Comparison of ENCODE assay signal across 8 cellular contexts in the genomic region with DNA sequence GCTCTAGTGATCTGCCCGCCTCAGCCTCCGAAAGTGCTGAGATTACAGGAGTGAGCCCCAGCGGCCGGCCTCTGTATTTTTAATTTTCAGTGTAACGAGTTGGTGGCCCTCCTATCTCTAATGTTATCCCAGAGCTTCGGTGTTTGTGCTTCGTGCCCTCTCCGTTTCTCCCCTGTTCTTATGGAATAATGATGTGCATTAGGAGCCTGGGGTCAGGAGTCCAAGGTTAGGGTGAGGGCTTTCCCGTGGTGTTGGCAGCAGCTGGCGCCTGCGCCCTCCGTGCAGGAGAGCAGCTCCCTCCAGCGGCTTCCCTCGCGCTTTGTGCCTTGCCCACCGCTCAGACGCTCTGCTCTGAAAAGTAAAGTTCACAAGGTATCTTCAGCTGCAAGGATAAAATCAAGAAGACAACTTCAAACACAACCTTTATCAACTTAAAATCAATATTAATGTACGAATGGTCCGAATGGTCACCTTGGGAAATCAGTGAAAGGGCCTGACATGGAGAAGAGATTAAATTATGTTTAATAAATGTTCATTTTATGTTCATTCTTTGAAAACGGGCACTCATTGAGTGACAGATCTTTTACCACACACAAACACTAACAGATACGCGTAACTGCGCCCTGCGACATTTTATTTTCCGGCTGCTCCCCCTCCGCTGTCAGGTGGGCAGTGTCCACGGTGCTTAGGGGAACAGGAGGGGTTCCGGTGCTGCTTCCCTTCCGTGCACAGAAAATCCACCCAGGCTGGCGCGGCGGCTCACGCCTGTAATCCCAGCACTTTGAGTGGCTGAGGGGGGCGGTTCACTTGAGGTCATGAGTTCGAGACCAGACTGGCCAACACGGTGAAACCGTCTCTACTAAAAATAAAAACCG.
DNase-seq lines count a peak whose midpoint lies in the region; ATAC-seq and TF ChIP-seq lines count a peak whose summit lies in the region.

No MANE protein-coding gene starts in this region.

- TF ChIP-seq POLR2A in esophagus squamous epithelium (IDR thresholded peaks at IDR 0.05): no peak

- 57 to 61% methylated on average over 23 to 31 of the region's 38 CpGs for WGBS in esophagus squamous epithelium, 2 donors

- peak overlapping the region in 2 of 4 donors; percentile 13 to 69 for H3K27ac ChIP-seq in esophagus squamous epithelium

- H3K4me3 Mint-ChIP-seq in nephron: peak overlapping the region; percentile 64 to 77 (median 71)

- H3K4me1 ChIP-seq in esophagus squamous epithelium: peaks cover 3 to 17% (median 11%) of the 10 kb centered on the region in 3 donors

- TF ChIP-seq CTCF in esophagus squamous epithelium (IDR thresholded peaks at IDR 0.05) (peak in 2 of 6 experiments; percentile 13 to 50), nephron (IDR thresholded peaks at IDR 0.05; ENCODE audit: unreplicated experiment in 3 of 3) (peak in 2 of 3 experiments; percentile 14 to 26)

- no peaks in the 10 kb centered on the region for H3K27me3 ChIP-seq in esophagus squamous epithelium

- DNase-seq in EH (ENCODE audit: low read depth) (peak; percentile 37), activated T-cell treated with anti-CD3 and anti-CD28 coated beads for 24 hours (ENCODE audit: low read depth) (peak; percentile 24), esophagus squamous epithelium (lab: John Stamatoyannopoulos, UW) (no peak), ureter (ENCODE audit: low spot score) (peak; percentile 53), GM03348 (ENCODE audit: low spot score) (no peak), DMS 273 (lab: John Stamatoyannopoulos, UW; ENCODE audit: unreplicated experiment) (no peak)

- peaks cover 9% of the 10 kb centered on the region for H3K9me3 Mint-ChIP-seq in nephron

- H3K36me3 Mint-ChIP-seq in nephron (ENCODE audit: low read depth): no peaks in the 10 kb centered on the region

- peak overlapping the region in 2 of 3 experiments; percentile 44 to 60 for H3K27ac Mint-ChIP-seq in nephron

- ATAC-seq in HG03460 (IDR thresholded peaks at IDR 0.05; ENCODE audit: unreplicated experiment): peak; percentile 34

- H3K9me3 ChIP-seq in esophagus squamous epithelium: no peaks in the 10 kb centered on the region

- H3K36me3 ChIP-seq in esophagus squamous epithelium: no peaks in the 10 kb centered on the region

- H3K4me1 Mint-ChIP-seq in nephron: no peaks in the 10 kb centered on the region

- H3K4me3 ChIP-seq in esophagus squamous epithelium: peak overlapping the region in 3 of 4 donors; percentile 43 to 78 (median 57)

- peaks cover 27% of the 10 kb centered on the region for H3K27me3 Mint-ChIP-seq in nephron (ENCODE audit: low read depth)

- intact Hi-C loops in esophagus squamous epithelium (cut with DNase I): no loop called here

Comparison
In these comparisons a context has a peak if more than half of its experiments do, and no peak if none do; other contexts are left out.
1. DNase-seq: peak in EH (single experiment), activated T-cell treated with anti-CD3 and anti-CD28 coated beads for 24 hours (single experiment) and ureter (single experiment); none in esophagus squamous epithelium (single experiment), GM03348 (single experiment) and DMS 273 (single experiment).